Comparison of ENCODE assay signal across 1 cellular context in genomic region chr14:23551266-23552028, GRCh38.
A peak's percentile ranks its signal among the peaks of the same experiment; 100 is the strongest.
TF ChIP-seq lines count a peak whose summit lies in the region.

ZFHX2 (minus strand) TSS chr14:23551765; CDS start chr14:23535325, 16,440 bp downstream.

TF ChIP-seq in K562, 482 proteins besides CTCF, POLR2A, EP300 and RAD21 (continued from another document and continues in another):
- TF ChIP-seq TCF15 (CRISPR knock-in tag; IDR thresholded peaks at IDR 0.05): no peak
- peak; percentile 43 for TF ChIP-seq SAP30 (IDR thresholded peaks at IDR 0.05; ENCODE audit: borderline replicate concordance, insufficient read depth, low read depth, low read length, poor library complexity, severe bottlenecking)
- no peak for TF ChIP-seq HDAC1 (IDR thresholded peaks at IDR 0.05)
- TF ChIP-seq AFF1 (IDR thresholded peaks at IDR 0.05; ENCODE audit: low read depth in 1 of 2, partially characterized antibody in 2 of 2): peak in 1 of 2 experiments; percentile 78
- TF ChIP-seq ZNF41 (CRISPR knock-in tag; conservative IDR thresholded peaks at IDR 0.05): no peak
- no peak for TF ChIP-seq TAL1 (IDR thresholded peaks at IDR 0.05)
- TF ChIP-seq GTF2F1 (IDR thresholded peaks at IDR 0.05; ENCODE audit: low read depth, low read length): no peak
- TF ChIP-seq ELK1 (CRISPR knock-in tag; IDR thresholded peaks at IDR 0.05): no peak
- TF ChIP-seq ZNF408 (CRISPR knock-in tag; IDR thresholded peaks at IDR 0.05; ENCODE audit: low read depth): no peak
- no peak for TF ChIP-seq PHB2 (IDR thresholded peaks at IDR 0.05; ENCODE audit: low read depth)
- no peak for TF ChIP-seq ZNF699 (CRISPR knock-in tag; IDR thresholded peaks at IDR 0.05; ENCODE audit: insufficient replicate concordance)
- TF ChIP-seq CEBPB (tag; IDR thresholded peaks at IDR 0.05): no peak
- TF ChIP-seq KLF16 (IDR thresholded peaks at IDR 0.05): no peak
- TF ChIP-seq ARID4B (CRISPR knock-in tag; IDR thresholded peaks at IDR 0.05): no peak
- peak; percentile 79 for TF ChIP-seq HCFC1 (IDR thresholded peaks at IDR 0.05; ENCODE audit: low read depth, low read length)
- TF ChIP-seq ZBTB8A (IDR thresholded peaks at IDR 0.05; ENCODE audit: partially characterized antibody): no peak
- TF ChIP-seq MYBL2 (IDR thresholded peaks at IDR 0.05; ENCODE audit: low read depth): no peak
- no peak for TF ChIP-seq MYBL2 (CRISPR knock-in tag; IDR thresholded peaks at IDR 0.05; ENCODE audit: borderline replicate concordance)
- no peak for TF ChIP-seq ZKSCAN1 (IDR thresholded peaks at IDR 0.05; ENCODE audit: low read depth, low read length)
- no peak for TF ChIP-seq SMC3 (conservative IDR thresholded peaks at IDR 0.05; ENCODE audit: insufficient read depth, low read depth, low read length)
- TF ChIP-seq DACH1 (IDR thresholded peaks at IDR 0.05; ENCODE audit: partially characterized antibody): no peak
- no peak for TF ChIP-seq ZNF57 (CRISPR knock-in tag; IDR thresholded peaks at IDR 0.05)
- no peak for TF ChIP-seq FIP1L1 (IDR thresholded peaks at IDR 0.05; ENCODE audit: low read depth, low read length, poor library complexity, severe bottlenecking)
- TF ChIP-seq E2F3 (CRISPR knock-in tag; IDR thresholded peaks at IDR 0.05): no peak
- no peak for TF ChIP-seq BRCA1 (IDR thresholded peaks at IDR 0.05)
- TF ChIP-seq BRCA1 (CRISPR knock-in tag; IDR thresholded peaks at IDR 0.05): no peak
- no peak for TF ChIP-seq HDGF (IDR thresholded peaks at IDR 0.05)
- TF ChIP-seq GTF3C2 (IDR thresholded peaks at IDR 0.05; ENCODE audit: borderline replicate concordance, extremely low read depth, insufficient read length): peak; percentile 51
- peak; percentile 70 for TF ChIP-seq ZNF134 (CRISPR knock-in tag; conservative IDR thresholded peaks at IDR 0.05)
- no peak for TF ChIP-seq SMAD4 (CRISPR knock-in tag; conservative IDR thresholded peaks at IDR 0.05)
- no peak for TF ChIP-seq SIN3A (IDR thresholded peaks at IDR 0.05; ENCODE audit: borderline replicate concordance in 2 of 2, control insufficient read depth in 1 of 2, low read depth in 2 of 2, low read length in 2 of 2)
- no peak for TF ChIP-seq ZNF609 (CRISPR knock-in tag; IDR thresholded peaks at IDR 0.05; ENCODE audit: borderline replicate concordance)
- no peak for TF ChIP-seq NUFIP1 (IDR thresholded peaks at IDR 0.05; ENCODE audit: partially characterized antibody)
- no peak for TF ChIP-seq CHCHD3 (CRISPR knock-in tag; IDR thresholded peaks at IDR 0.05)
- no peak for TF ChIP-seq FUS (optimal IDR thresholded peaks at IDR 0.05; ENCODE audit: low read depth, low read length)
- TF ChIP-seq PRDM10 (IDR thresholded peaks at IDR 0.05; ENCODE audit: partially characterized antibody): peak; percentile 63
- no peak for TF ChIP-seq GATAD2B (IDR thresholded peaks at IDR 0.05; ENCODE audit: borderline replicate concordance)
- TF ChIP-seq ZNF354B (CRISPR knock-in tag; IDR thresholded peaks at IDR 0.05): no peak
- TF ChIP-seq NRF1 (conservative IDR thresholded peaks at IDR 0.05 in 1 of 2, IDR thresholded peaks at IDR 0.05 in 1 of 2): peak; percentile 82 to 86
- TF ChIP-seq POLR2G (IDR thresholded peaks at IDR 0.05; ENCODE audit: low read depth, low read length): peak; percentile 65
- peak; percentile 83 for TF ChIP-seq ZNF143 (CRISPR knock-in tag; IDR thresholded peaks at IDR 0.05)
- TF ChIP-seq HLTF (IDR thresholded peaks at IDR 0.05): no peak
